Comparison of ENCODE assay signal across 21 cellular contexts in the genomic region with DNA sequence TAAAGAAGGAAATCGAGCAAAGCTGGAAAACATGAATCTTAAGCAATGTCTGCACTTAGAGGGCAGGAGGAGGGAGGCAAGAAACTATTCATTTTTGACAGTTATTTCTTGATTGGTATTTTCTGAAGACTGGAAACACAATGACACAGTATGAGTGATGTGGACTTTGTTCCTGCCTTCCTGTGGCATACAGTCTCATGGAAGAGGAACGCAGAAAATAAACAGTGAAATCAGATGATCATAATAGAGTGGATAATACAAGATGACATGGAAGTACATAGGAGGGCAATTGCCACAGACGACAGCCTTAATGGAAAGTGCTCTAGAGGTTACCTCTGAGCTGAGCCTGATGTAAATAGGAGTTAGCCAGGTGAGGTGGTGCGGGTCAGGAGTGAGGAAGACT.
"Had no signal": no experiment of that assay in that cellular context is flagged by ENCODE, and none has a peak within 500 bp of the region (broad histone marks: within the 10 kb centered on the region; RNA-seq: fewer than 3 reads in every experiment).

No MANE protein-coding gene starts in this region.

- FAIRE-seq: islet of Langerhans had no signal

- DNase-seq: activated B cell treated with CpG ODN at 0.5 μM for 24 hours; activated CD4-positive, alpha-beta T cell treated with anti-CD3 and anti-CD28 coated beads for 4 hours; activated CD8-positive, alpha-beta T cell treated with anti-CD3 and anti-CD28 coated beads for 36 hours; activated naive CD4-positive, alpha-beta T cell treated with anti-CD3 and anti-CD28 coated beads, Interleukin-2, amount 10 ng/mL, durations not matched to agents 7 days and 5 days; activated naive CD8-positive, alpha-beta T cell treated with anti-CD3 and anti-CD28 coated beads, Interleukin-2, amount 50 U/mL, for 24 hours; activated T-cell treated with anti-CD3 and anti-CD28 coated beads, Interleukin-2, amount 50 U/mL, for 24 hours; aorta; cerebellar nuclear complex; effector CD8-positive, alpha-beta T cell; left cardiac atrium; mesendoderm; stimulated activated CD4-positive, alpha-beta T cell treated with anti-CD3 and anti-CD28 coated beads, Interleukin-2, amount 100 ng/mL, for 48 hours; T-helper 1 cell; T-helper 9 cell; testis; upper lobe of right lung had no signal

- ATAC-seq: activated CD8-positive, alpha-beta T cell treated with anti-CD3 and anti-CD28 coated beads for 36 hours; activated naive CD8-positive, alpha-beta T cell treated with anti-CD3 and anti-CD28 coated beads, Interleukin-2, amount 50 U/mL, for 24 hours; left cardiac atrium; natural killer cell treated with Interleukin-12 subunit alpha and Interleukin-12 subunit beta and Interleukin-15 and Interleukin-18, amount 100 ng/mL, for 72 hours; upper lobe of right lung had no signal

- H3K9me3 ChIP-seq: breast epithelium, esophagus muscularis mucosa, neutrophil, testis, upper lobe of right lung had no signal

- H3K27me3 ChIP-seq: breast epithelium, esophagus muscularis mucosa, neutrophil, testis, upper lobe of right lung had no signal

- H3K4me1 ChIP-seq: breast epithelium had no signal

- H3K4me3 ChIP-seq: breast epithelium, esophagus muscularis mucosa, testis, upper lobe of right lung had no signal

- H3K36me3 ChIP-seq: breast epithelium, esophagus muscularis mucosa, neutrophil, upper lobe of right lung had no signal

- H3K27ac ChIP-seq: esophagus muscularis mucosa, neutrophil, testis, upper lobe of right lung had no signal
